In genomic region chr22:21640810-21641209, GRCh38 we compare ENCODE assay signal across 1 cellular context.
TF ChIP-seq lines count a peak whose summit lies in the region.

No MANE protein-coding gene starts in this region.

TF ChIP-seq in HepG2, 621 proteins besides CTCF, POLR2A, EP300 and RAD21:
- TF ChIP-seq HCFC1 (IDR thresholded peaks at IDR 0.05; ENCODE audit: low read depth, low read length) (no peak), HDAC1 (CRISPR knock-in tag; IDR thresholded peaks at IDR 0.05) (no peak), FOSL1 (CRISPR knock-in tag; IDR thresholded peaks at IDR 0.05; ENCODE audit: borderline replicate concordance) (no peak), ZNF691 (CRISPR knock-in tag; IDR thresholded peaks at IDR 0.05; ENCODE audit: borderline replicate concordance, low read depth) (no peak), ZNF253 (CRISPR knock-in tag; IDR thresholded peaks at IDR 0.05; ENCODE audit: borderline replicate concordance) (no peak), RELA (CRISPR knock-in tag; IDR thresholded peaks at IDR 0.05) (no peak), ATF1 (CRISPR knock-in tag; IDR thresholded peaks at IDR 0.05) (no peak), SRY (CRISPR knock-in tag; IDR thresholded peaks at IDR 0.05) (no peak)
